ENCODE assay signal across 17 cellular contexts in the genomic region with DNA sequence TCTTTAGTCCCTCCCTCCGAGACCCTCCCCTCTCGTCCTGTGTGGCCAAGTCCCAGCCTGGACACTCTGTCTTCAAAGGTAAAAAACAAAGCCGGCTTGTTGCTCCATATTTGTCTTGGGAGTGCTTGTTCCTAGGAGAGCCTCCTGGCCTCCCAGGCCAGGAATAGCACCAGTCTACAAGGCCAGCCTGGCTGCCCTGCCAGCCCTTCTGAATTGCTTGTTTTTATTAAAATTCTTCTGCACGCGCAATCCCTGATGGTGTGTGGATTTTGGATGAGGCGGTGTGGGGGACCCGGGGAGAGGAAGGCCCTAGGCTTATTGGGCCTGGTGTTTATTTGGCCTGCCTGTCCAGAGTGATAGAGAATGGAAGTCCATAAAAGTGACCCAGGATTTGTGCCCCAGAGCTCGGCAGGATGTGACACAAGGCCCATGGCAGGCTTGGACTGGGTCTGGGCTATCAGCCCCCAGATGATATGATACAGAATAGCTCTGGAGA.
"Had no signal": no experiment of that assay in that cellular context is flagged by ENCODE, and none has a peak within 500 bp of the region (broad histone marks: within the 10 kb centered on the region; RNA-seq: fewer than 3 reads in every experiment).

No MANE protein-coding gene starts in this region.

- H3K27ac Mint-ChIP-seq: activated B cell treated with CpG ODN at 0.5 μM for 24 hours; activated CD8-positive, alpha-beta T cell treated with anti-CD3 and anti-CD28 coated beads for 36 hours; activated naive CD4-positive, alpha-beta T cell treated with anti-CD3 and anti-CD28 coated beads, Interleukin-2, amount 50 U/mL, for 72 hours; naive thymus-derived CD8-positive, alpha-beta T cell had no signal

- H3K4me1 ChIP-seq: body of pancreas had no signal

- H3K4me3 ChIP-seq: body of pancreas had no signal

- DNase-seq: activated B cell treated with CpG ODN at 0.5 μM for 24 hours; activated CD4-positive, alpha-beta T cell treated with anti-CD3 and anti-CD28 coated beads for 48 hours; activated CD8-positive, alpha-beta T cell treated with anti-CD3 and anti-CD28 coated beads for 36 hours; activated gamma-delta T cell; activated T-cell treated with anti-CD3 and anti-CD28 coated beads, Interleukin-2, amount 50 U/mL, for 48 hours; body of pancreas; central memory CD4-positive, alpha-beta T cell; cortex of kidney; effector CD8-positive, alpha-beta T cell; foreskin melanocyte; naive thymus-derived CD8-positive, alpha-beta T cell; small intestine; stimulated activated CD4-positive, alpha-beta T cell treated with anti-CD3 and anti-CD28 coated beads, Interleukin-4, amount 100 ng/mL, for 24 hours; stimulated activated naive CD4-positive, alpha-beta T cell treated with Interleukin-2 at 50 U/mL for 16 hours; substantia nigra; SW 1271 had no signal

- H3K4me1 Mint-ChIP-seq: activated B cell treated with CpG ODN at 0.5 μM for 24 hours; naive thymus-derived CD8-positive, alpha-beta T cell had no signal

- H3K9me3 ChIP-seq: body of pancreas had no signal

- H3K27me3 ChIP-seq: body of pancreas had no signal

- H3K27me3 Mint-ChIP-seq: activated B cell treated with CpG ODN at 0.5 μM for 24 hours had no signal

- H3K27ac ChIP-seq: body of pancreas had no signal

- H3K4me3 Mint-ChIP-seq: activated B cell treated with CpG ODN at 0.5 μM for 24 hours; activated CD8-positive, alpha-beta T cell treated with anti-CD3 and anti-CD28 coated beads for 36 hours; naive thymus-derived CD8-positive, alpha-beta T cell had no signal

- H3K9me3 Mint-ChIP-seq: activated B cell treated with CpG ODN at 0.5 μM for 24 hours had no signal

- H3K36me3 Mint-ChIP-seq: activated naive CD4-positive, alpha-beta T cell treated with anti-CD3 and anti-CD28 coated beads, Interleukin-2, amount 50 U/mL, for 72 hours had no signal

- FAIRE-seq: small intestine had no signal

- ATAC-seq: activated CD8-positive, alpha-beta T cell treated with anti-CD3 and anti-CD28 coated beads for 36 hours; activated naive CD4-positive, alpha-beta T cell treated with anti-CD3 and anti-CD28 coated beads, Interleukin-2, amount 50 U/mL, for 72 hours; body of pancreas; naive thymus-derived CD8-positive, alpha-beta T cell had no signal
